In genomic region chr3:64166584-64167155, GRCh38 we compare ENCODE assay signal across 11 cellular contexts. TPM values are rescaled to one million over a fixed set of nuclear protein-coding genes. Genes with fewer than 3 reads are reported as not detected.
DNase-seq lines count a peak whose midpoint lies in the region; ATAC-seq, FAIRE-seq and TF ChIP-seq lines count a peak whose summit lies in the region.
"Had no signal": no experiment of that assay in that cellular context is flagged by ENCODE, and none has a peak within 500 bp of the region (broad histone marks: within the 10 kb centered on the region; RNA-seq: fewer than 3 reads in every experiment).

No MANE protein-coding gene starts in this region.

- H3K4me2 ChIP-seq in astrocyte (ENCODE audit: low read length) = no peak overlapping the region

- H3K4me1 ChIP-seq in astrocyte (ENCODE audit: insufficient read depth, low read length) (peaks cover 27% of the 10 kb centered on the region), right cardiac atrium (ENCODE audit: control insufficient read depth, insufficient read depth, low read length) (peaks cover 3% of the 10 kb centered on the region)

- H3K27me3 Mint-ChIP-seq in astrocyte (ENCODE audit: low read depth, unreplicated experiment) = no peaks in the 10 kb centered on the region

- no peak for FAIRE-seq in astrocyte (lab: Jason Lieb, UNC)

- H3K9me3 ChIP-seq in astrocyte (ENCODE audit: insufficient read depth, low read depth, low read length) (no peaks in the 10 kb centered on the region), right cardiac atrium (ENCODE audit: control insufficient read depth, low read length) (no peaks in the 10 kb centered on the region)

- H3K36me3 Mint-ChIP-seq in astrocyte (ENCODE audit: low read depth, unreplicated experiment) = peaks cover 46% of the 10 kb centered on the region
- H3K36me3 Mint-ChIP-seq: CD8-positive, alpha-beta T cell had no signal

- peaks cover 36% of the 10 kb centered on the region for H3K4me1 Mint-ChIP-seq in astrocyte (ENCODE audit: low read depth, unreplicated experiment)

- H3K9ac ChIP-seq in astrocyte (ENCODE audit: low read length) = no peak overlapping the region

- H3K27ac Mint-ChIP-seq in astrocyte (ENCODE audit: unreplicated experiment) = peak overlapping the region; percentile 1
- H3K27ac Mint-ChIP-seq: CD8-positive, alpha-beta T cell had no signal

- H3K4me3 Mint-ChIP-seq in astrocyte (ENCODE audit: unreplicated experiment) = no peak overlapping the region
- H3K4me3 Mint-ChIP-seq: CD8-positive, alpha-beta T cell had no signal

- intact Hi-C loops in Right ventricle myocardium superior (cut with DNase I) = no loop called here
- intact Hi-C loops in cardiac septum (cut with DNase I) = no loop called here
- intact Hi-C loops in right cardiac atrium (cut with DNase I) = loop anchor here in 3 of 4 donors (10.0 kb wide), 3 partner anchors 98 to 132 kb away; no protein-coding TSS in a partner anchor
- intact Hi-C loops in posterior vena cava (cut with DNase I) = no loop called here

- no peak overlapping the region for H2AFZ ChIP-seq in astrocyte (ENCODE audit: low read depth, low read length)

- TF ChIP-seq CTCF in astrocyte (IDR thresholded peaks at IDR 0.05; ENCODE audit: insufficient read depth, low read depth, low read length) = peak; percentile 17

- no peaks in the 10 kb centered on the region for H3K9me3 Mint-ChIP-seq in astrocyte (ENCODE audit: unreplicated experiment)
- H3K9me3 Mint-ChIP-seq: CD8-positive, alpha-beta T cell had no signal

- 57% methylated on average over 4 of the region's 4 CpGs for WGBS in right cardiac atrium

- peaks cover 62% of the 10 kb centered on the region for H3K79me2 ChIP-seq in astrocyte (ENCODE audit: insufficient read depth, low read length)

- H3K27me3 ChIP-seq in astrocyte (ENCODE audit: insufficient read depth, low read length) = no peaks in the 10 kb centered on the region
- H3K27me3 ChIP-seq in right cardiac atrium (ENCODE audit: control insufficient read depth, insufficient read depth) = no peaks in the 10 kb centered on the region

- no peak overlapping the region for H3K4me3 ChIP-seq in astrocyte (ENCODE audit: insufficient read depth, low read depth, low read length)
- no peak overlapping the region for H3K4me3 ChIP-seq in right cardiac atrium (ENCODE audit: low read length)

- peaks cover 6% of the 10 kb centered on the region for H3K36me3 ChIP-seq in astrocyte (ENCODE audit: insufficient read depth, low read length)

- peak; percentile 46 for ATAC-seq in Right ventricle myocardium superior (ENCODE audit: poor library complexity)
- peak; percentile 81 to 88 for ATAC-seq in right cardiac atrium
- no peak for ATAC-seq in GM18498 (IDR thresholded peaks at IDR 0.05; ENCODE audit: unreplicated experiment)
- ATAC-seq: CD8-positive, alpha-beta T cell had no signal

- no peak for DNase-seq in Right ventricle myocardium superior
- DNase-seq in cardiac septum (ENCODE audit: low spot score) = no peak
- DNase-seq in astrocyte (ENCODE audit: low read depth) = peak; percentile 68
- DNase-seq in right cardiac atrium = no peak
- no peak for DNase-seq in SHP77 (lab: John Stamatoyannopoulos, UW)
- DNase-seq in posterior vena cava (ENCODE audit: low spot score) = no peak
- no peak for DNase-seq in DMS153 treated with DMSO at 0.1 percent for 48 hours (lab: John Stamatoyannopoulos, UW; ENCODE audit: unreplicated experiment)
- DNase-seq: CD8-positive, alpha-beta T cell; SW 1271 had no signal

- H3K27ac ChIP-seq in astrocyte (ENCODE audit: low read depth, low read length) (peak overlapping the region; percentile 34), right cardiac atrium (ENCODE audit: low read length) (no peak overlapping the region)

- no peaks in the 10 kb centered on the region for H4K20me1 ChIP-seq in astrocyte (ENCODE audit: insufficient read depth, low read length)

RNA-seq across cellular contexts. Expression of gene PRICKLE2, which starts 58.6 kb away (rescaled TPM):
- total RNA-seq in Right ventricle myocardium superior (5.9 TPM), cardiac septum (12.4 TPM), astrocyte (84.4 and 101 TPM in 2 replicates), right cardiac atrium (10 to 100 TPM; 10.6 to 15.2 (median 11.8) TPM), posterior vena cava (10 to 100 TPM; 26.3 to 34.9 TPM)
- polyA plus RNA-seq in right cardiac atrium = 2.3 TPM
- total RNA-seq: activated CD8-positive, alpha-beta memory T cell treated with anti-CD3 and anti-CD28 coated beads for 36 hours; CD8-positive, alpha-beta T cell had no signal

Comparison
In these comparisons a context has a peak if more than half of its experiments do, and no peak if none do; other contexts are left out.
1. intact Hi-C loops: an anchor here in right cardiac atrium (10.0 kb wide); none called in Right ventricle myocardium superior, cardiac septum and posterior vena cava.